ENCODE assay signal across 19 cellular contexts in the genomic region with DNA sequence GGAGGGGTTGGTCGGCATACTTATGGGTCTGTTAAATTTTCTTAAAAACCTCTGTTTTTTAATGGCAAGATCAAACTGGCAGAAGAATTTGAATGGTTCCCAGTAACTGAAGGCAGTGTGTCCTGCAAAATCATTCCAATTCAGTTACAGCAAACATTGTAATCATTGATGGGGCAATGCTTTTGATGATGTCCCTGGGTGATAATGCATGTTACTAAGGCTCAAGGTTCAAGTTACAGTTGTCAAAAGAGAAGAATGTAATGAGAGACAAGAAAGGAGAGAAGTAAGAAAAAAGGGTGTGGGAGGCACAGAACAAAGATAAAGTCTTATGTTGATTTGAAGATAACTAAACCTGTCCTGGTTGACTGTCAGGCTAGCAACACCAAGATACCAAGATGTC. TPM values are rescaled to one million over a fixed set of nuclear protein-coding genes. Genes with fewer than 3 reads are reported as not detected.
A peak's percentile ranks its signal among the peaks of the same experiment; 100 is the strongest.
DNase-seq lines count a peak whose midpoint lies in the region; ATAC-seq, FAIRE-seq and TF ChIP-seq lines count a peak whose summit lies in the region.
"Had no signal": no experiment of that assay in that cellular context is flagged by ENCODE, and none has a peak within 500 bp of the region (broad histone marks: within the 10 kb centered on the region; RNA-seq: fewer than 3 reads in every experiment).

No MANE protein-coding gene starts in this region.

- H3K4ac ChIP-seq in mesendoderm (ENCODE audit: low read depth, low read length), result no peak overlapping the region

- H3K36me3 ChIP-seq in HepG2 (replicated peaks in 1 of 2; ENCODE audit: control insufficient read depth in 1 of 2, insufficient read depth in 2 of 2, low read length in 2 of 2) (0 out of 5 replicates have a peak, but pooled peaks cover 0 to 1% of the 10 kb centered on the region in 2 experiments), mesendoderm (ENCODE audit: control insufficient read depth, insufficient read depth, low read length) (no peaks in the 10 kb centered on the region), small intestine (ENCODE audit: control insufficient read depth in 2 of 2, insufficient read depth in 2 of 2, low read length in 2 of 2) (peaks cover 0 to 3% of the 10 kb centered on the region in 2 donors)

- no peaks in the 10 kb centered on the region for H3K79me2 ChIP-seq in HepG2 (ENCODE audit: insufficient read depth, low read length)
- H3K79me2 ChIP-seq in mesendoderm (ENCODE audit: control insufficient read depth, insufficient read depth, low read length), result no peaks in the 10 kb centered on the region

- H4K8ac ChIP-seq in mesendoderm (ENCODE audit: low read depth, low read length), result no peak overlapping the region

- no peaks in the 10 kb centered on the region for H3K9me3 Mint-ChIP-seq in activated CD8-positive, alpha-beta T cell treated with anti-CD3 and anti-CD28 coated beads, Interleukin-2, amount 10 ng/mL, durations not matched to agents 7 days and 5 days (ENCODE audit: insufficient read depth)
- H3K9me3 Mint-ChIP-seq: CD4-positive, alpha-beta memory T cell had no signal

- H3K36me3 Mint-ChIP-seq in activated CD8-positive, alpha-beta T cell treated with anti-CD3 and anti-CD28 coated beads, Interleukin-2, amount 10 ng/mL, durations not matched to agents 7 days and 5 days (ENCODE audit: low read depth), result peaks cover 6% of the 10 kb centered on the region

- H2BK5ac ChIP-seq in mesendoderm (ENCODE audit: low read length), result no peak overlapping the region

- 81% methylated on average over 1 of the region's 1 CpG for WGBS in HepG2 (ENCODE audit: low lambda C conversion rate)
- no CpG with 5 or more reads among the region's 1 CpG for WGBS in mesendoderm (ENCODE audit: extremely low coverage, insufficient coverage, low lambda C conversion rate)
- WGBS in small intestine, 3 donors, result 89 to 97% (median 91%) methylated on average over 1 of the region's 1 CpG

- no peak overlapping the region for H3K56ac ChIP-seq in mesendoderm (ENCODE audit: low read length)

- no peak overlapping the region for H3K4me3 ChIP-seq in HepG2 (replicated peaks in 1 of 3; ENCODE audit: insufficient read depth in 1 of 3, low read depth in 2 of 3, low read length in 3 of 3)
- no peak overlapping the region for H3K4me3 ChIP-seq in mesendoderm (ENCODE audit: low read length)
- no peak overlapping the region for H3K4me3 ChIP-seq in small intestine (ENCODE audit: low read depth in 1 of 2, low read length in 2 of 2)
- H3K4me3 ChIP-seq: GM23248 had no signal

- in situ Hi-C loops in HepG2 (cut with HindIII; ENCODE audit: extremely low pct_ligation_motif_present, low pct_unique_long_range_greater_than_20kb), result no loop called here

- TF ChIP-seq POLR2A in HepG2 (IDR thresholded peaks at IDR 0.05; ENCODE audit: insufficient read depth in 1 of 2, low read depth in 2 of 2, low read length in 2 of 2), result no peak

- no peak overlapping the region for H2BK15ac ChIP-seq in mesendoderm (replicated peaks; ENCODE audit: low read depth)

- H4K5ac ChIP-seq in mesendoderm (ENCODE audit: low read length), result no peak overlapping the region

- H3K27me3 ChIP-seq in HepG2 (ENCODE audit: control insufficient read depth in 1 of 2, insufficient read depth in 2 of 2, low read length in 2 of 2), result no peaks in the 10 kb centered on the region
- no peaks in the 10 kb centered on the region for H3K27me3 ChIP-seq in mesendoderm (ENCODE audit: insufficient read depth, low read length, poor library complexity)
- H3K27me3 ChIP-seq in small intestine (ENCODE audit: control insufficient read depth in 2 of 2, insufficient read depth in 2 of 2, low read length in 2 of 2), result no peaks in the 10 kb centered on the region

- intact Hi-C loops in HepG2 (cut with micrococcal nuclease; ENCODE audit: unreplicated experiment), result no loop called here

- no peaks in the 10 kb centered on the region for H3K27me3 Mint-ChIP-seq in activated CD8-positive, alpha-beta T cell treated with anti-CD3 and anti-CD28 coated beads, Interleukin-2, amount 10 ng/mL, durations not matched to agents 7 days and 5 days (ENCODE audit: low read depth)
- H3K27me3 Mint-ChIP-seq: CD4-positive, alpha-beta memory T cell had no signal

- no peak overlapping the region for H2AK5ac ChIP-seq in mesendoderm (ENCODE audit: low read length)

- TF ChIP-seq EP300 in HepG2 (IDR thresholded peaks at IDR 0.05; ENCODE audit: low read depth in 2 of 2, low read length in 2 of 2), result no peak; a peak in 1 of 4 replicates
- no peak for TF ChIP-seq EP300 in HepG2 (CRISPR knock-in tag; IDR thresholded peaks at IDR 0.05; ENCODE audit: borderline replicate concordance)

- no peak overlapping the region for H3K23ac ChIP-seq in mesendoderm (ENCODE audit: low read length)

- TF ChIP-seq CTCF in HepG2 (CRISPR knock-in tag; IDR thresholded peaks at IDR 0.05), result no peak

- H3K4me1 ChIP-seq in HepG2 (ENCODE audit: insufficient read depth, low read length) (peaks cover 14% of the 10 kb centered on the region), mesendoderm (ENCODE audit: control insufficient read depth, low read depth, low read length) (no peaks in the 10 kb centered on the region), small intestine (ENCODE audit: control insufficient read depth in 2 of 2, insufficient read depth in 1 of 2, low read depth in 1 of 2, low read length in 1 of 2) (no peaks in the 10 kb centered on the region)

- peak; percentile 5 for DNase-seq in HuH-7 (ENCODE audit: low spot score)
- DNase-seq in HepG2 (ENCODE audit: low spot score), result peak; percentile 64
- DNase-seq in mesendoderm, result peak; percentile 14
- DNase-seq in small intestine, result peak; percentile 2
- no peak for DNase-seq in urothelium cell line (ENCODE audit: low spot score)
- no peak for DNase-seq in activated CD8-positive, alpha-beta T cell treated with anti-CD3 and anti-CD28 coated beads, Interleukin-2, amount 10 ng/mL, durations not matched to agents 7 days and 5 days
- no peak for DNase-seq in cortex of kidney (lab: John Stamatoyannopoulos, UW)
- DNase-seq: C1 segment of cervical spinal cord; CD4-positive, alpha-beta memory T cell; COR-L47; DMS153; DND-41; H7; HCEC 1CT had no signal

- POLR2A ChIA-PET in HepG2 (lab: Yijun Ruan, JAX), result no interaction called here
- POLR2A ChIA-PET in activated CD8-positive, alpha-beta T cell treated with anti-CD3 and anti-CD28 coated beads, Interleukin-2, amount 10 ng/mL, durations not matched to agents 7 days and 5 days (lab: Charles Lee), result no interaction called here

- H3K27ac ChIP-seq in HepG2 (ENCODE audit: extremely low read length, insufficient read depth, low read length) (no peak overlapping the region), mesendoderm (ENCODE audit: low read depth, low read length) (no peak overlapping the region), small intestine (ENCODE audit: low read depth in 1 of 2, low read length in 1 of 2) (no peak overlapping the region)
- H3K27ac ChIP-seq: GM23248 had no signal

- no peaks in the 10 kb centered on the region for H3K79me1 ChIP-seq in mesendoderm (ENCODE audit: low read length)

- no peak overlapping the region for H3K4me2 ChIP-seq in HepG2 (ENCODE audit: low read depth, low read length)
- no peak overlapping the region for H3K4me2 ChIP-seq in mesendoderm (ENCODE audit: low read length)

- ATAC-seq in HepG2 (peak; percentile 83), GM21737 (IDR thresholded peaks at IDR 0.05; ENCODE audit: unreplicated experiment) (no peak)
- no peak for ATAC-seq in activated CD8-positive, alpha-beta T cell treated with anti-CD3 and anti-CD28 coated beads, Interleukin-2, amount 10 ng/mL, durations not matched to agents 7 days and 5 days

- no peak overlapping the region for H3K4me3 Mint-ChIP-seq in activated CD8-positive, alpha-beta T cell treated with anti-CD3 and anti-CD28 coated beads, Interleukin-2, amount 10 ng/mL, durations not matched to agents 7 days and 5 days
- H3K4me3 Mint-ChIP-seq: CD4-positive, alpha-beta memory T cell had no signal

- H4K20me1 ChIP-seq in HepG2 (ENCODE audit: insufficient read depth, low read length), result no peaks in the 10 kb centered on the region

- BruUV-seq in HepG2 (replicated peaks; lab: Mats Ljungman, UMichigan), result no TSS peak

- no peak overlapping the region for H2AFZ ChIP-seq in HepG2 (ENCODE audit: low read length)
- H2AFZ ChIP-seq: GM23248 had no signal

- H3K9me3 ChIP-seq in HepG2 (ENCODE audit: low read length) (no peaks in the 10 kb centered on the region), small intestine (ENCODE audit: control insufficient read depth, low read depth) (no peaks in the 10 kb centered on the region)

- no peak overlapping the region for H3K18ac ChIP-seq in mesendoderm (ENCODE audit: low read length)

- CTCF ChIA-PET in HepG2 (lab: Yijun Ruan, JAX; ENCODE audit: low intra/inter-chr PET ratio, low total read pairs), result no interaction called here
- CTCF ChIA-PET in activated CD8-positive, alpha-beta T cell treated with anti-CD3 and anti-CD28 coated beads, Interleukin-2, amount 10 ng/mL, durations not matched to agents 7 days and 5 days (lab: Charles Lee), result no interaction called here

- no peak overlapping the region for H2BK120ac ChIP-seq in mesendoderm (ENCODE audit: low read depth, low read length)

- FAIRE-seq in HepG2 (lab: Jason Lieb, UNC), result peak; percentile 4
- no peak for FAIRE-seq in small intestine (lab: Jason Lieb, UNC)
- FAIRE-seq in urothelium cell line (lab: Jason Lieb, UNC), result no peak
- FAIRE-seq: G401.6, GM18507, H1 had no signal

- no peak for TF ChIP-seq RAD21 in HepG2 (CRISPR knock-in tag; IDR thresholded peaks at IDR 0.05)

- no peak overlapping the region for H3K27ac Mint-ChIP-seq in activated CD8-positive, alpha-beta T cell treated with anti-CD3 and anti-CD28 coated beads, Interleukin-2, amount 10 ng/mL, durations not matched to agents 7 days and 5 days

- no peaks in the 10 kb centered on the region for H3K4me1 Mint-ChIP-seq in activated CD8-positive, alpha-beta T cell treated with anti-CD3 and anti-CD28 coated beads, Interleukin-2, amount 10 ng/mL, durations not matched to agents 7 days and 5 days (ENCODE audit: low read depth)
- H3K4me1 Mint-ChIP-seq: CD4-positive, alpha-beta memory T cell had no signal

- no peak overlapping the region for H3K9ac ChIP-seq in HepG2 (ENCODE audit: insufficient read depth, low read depth, low read length)
- H3K9ac ChIP-seq in mesendoderm (ENCODE audit: low read length), result no peak overlapping the region
- H3K9ac ChIP-seq: GM23248 had no signal

RNA-seq across cellular contexts. Expression of a gene that starts 54.9 kb away (rescaled TPM):
- total RNA-seq in HepG2 (2016; rRNA removed; fragmentation: Illumina TruSeq; extraction: Trizol), result 7.9 and 10.0 TPM in 2 replicates
- total RNA-seq in HepG2 (2016; cell fraction: cytosol; rRNA removed; fragmentation: Illumina TruSeq; extraction: Trizol; ENCODE audit: low read depth), result 7.5 and 7.8 TPM in 2 replicates
- 6.8 and 9.9 TPM in 2 replicates for total RNA-seq in HepG2 (2016; cell fraction: insoluble cytoplasmic fraction; rRNA removed; fragmentation: Illumina TruSeq; extraction: Trizol)
- total RNA-seq in HepG2 (2016; cell fraction: membrane; rRNA removed; fragmentation: Illumina TruSeq; extraction: Trizol), result 4.7 and 6.3 TPM in 2 replicates
- total RNA-seq in HepG2 (2016; cell fraction: nucleus; rRNA removed; fragmentation: Illumina TruSeq; extraction: Trizol), result 18.6 and 20.8 TPM in 2 replicates
- polyA plus RNA-seq in HepG2 (2011; rRNA removed) (0.50 and 0.76 TPM in 2 replicates), small intestine (1 to 10 TPM; 2.4 to 3.6 (median 3.1) TPM)
- 0.12 and 0.32 TPM in 2 replicates for polyA plus RNA-seq in HepG2 (2011; cell fraction: cytosol; rRNA removed)
- polyA plus RNA-seq in HepG2 (2011; cell fraction: nucleus; rRNA removed), result 1.1 and 1.6 TPM in 2 replicates
- polyA plus RNA-seq in HepG2 (2012), result 1.1 and 1.4 TPM in 2 replicates
- 0.15 and 0.70 TPM in 2 replicates for polyA plus RNA-seq in HepG2 (2016; cell fraction: cytosol; fragmentation: Illumina TruSeq; extraction: Trizol; ENCODE audit: low read depth)
- polyA plus RNA-seq in HepG2 (2016; cell fraction: insoluble cytoplasmic fraction; fragmentation: Illumina TruSeq; extraction: Trizol; ENCODE audit: low read depth), result 6.7 and 7.9 TPM in 2 replicates
- 1.1 and 1.2 TPM in 2 replicates for polyA plus RNA-seq in HepG2 (2016; cell fraction: membrane; fragmentation: Illumina TruSeq; extraction: Trizol; ENCODE audit: low read depth)
- 13.9 and 14.9 TPM in 2 replicates for polyA plus RNA-seq in HepG2 (2016; cell fraction: nucleus; fragmentation: Illumina TruSeq; extraction: Trizol; ENCODE audit: insufficient read depth, low read depth)
- 0.04 and 0.70 TPM in 2 replicates for polyA minus RNA-seq in HepG2 (2011; rRNA and poly(A)+ RNA removed; ENCODE audit: low replicate concordance)
- polyA minus RNA-seq in HepG2 (2011; cell fraction: cytosol; rRNA and poly(A)+ RNA removed), result 0.59 and 1.1 TPM in 2 replicates
- polyA minus RNA-seq in HepG2 (2011; cell fraction: nucleus; rRNA and poly(A)+ RNA removed), result 8.1 and 10.4 TPM in 2 replicates
- 3.8 TPM for polyA plus RNA-seq in mesendoderm (2013, experiment 1 of 2)
- 4.0 TPM for polyA plus RNA-seq in mesendoderm (2013, experiment 2 of 2)
- 1 to 10 TPM; 7.7 to 8.5 TPM for total RNA-seq in activated CD8-positive, alpha-beta T cell treated with anti-CD3 and anti-CD28 coated beads, Interleukin-2, amount 10 ng/mL, durations not matched to agents 7 days and 5 days

Comparison
In these comparisons a context has a peak if more than half of its experiments do, and no peak if none do; other contexts are left out.
1. DNase-seq: peak in HuH-7 (single experiment), HepG2 (single experiment), mesendoderm (single experiment) and small intestine (single experiment); none in urothelium cell line (single experiment), activated CD8-positive, alpha-beta T cell treated with anti-CD3 and anti-CD28 coated beads, Interleukin-2, amount 10 ng/mL, durations not matched to agents 7 days and 5 days (single experiment) and cortex of kidney (single experiment).